In genomic region chr19:55385749-55386514, GRCh38 we compare ENCODE assay signal across 8 cellular contexts. TPM values are rescaled to one million over a fixed set of nuclear protein-coding genes. Genes with fewer than 3 reads are reported as not detected.
DNase-seq lines count a peak whose midpoint lies in the region; TF ChIP-seq lines count a peak whose summit lies in the region.

Gene RPL28, plus strand, starts transcription at chr19:55385932. Its CDS starts 426 bp downstream, at chr19:55386358.

- H3K9me3 ChIP-seq in H9 (ENCODE audit: control insufficient read depth, low read depth, low read length) (no peaks in the 10 kb centered on the region), MM.1S (replicated peaks; ENCODE audit: insufficient read depth, low read length) (no peaks in the 10 kb centered on the region), SK-N-MC (ENCODE audit: low read depth, low read length) (no peaks in the 10 kb centered on the region), suprapubic skin (no peaks in the 10 kb centered on the region)

- H2AK5ac ChIP-seq in H9 (ENCODE audit: insufficient read length, low read length) = no peak within 1 kb of the TSS

- peak within 1 kb of the TSS; percentile 98 to 100 for H3K4me3 Mint-ChIP-seq in H9
- peak within 1 kb of the TSS; percentile 97 for H3K4me3 Mint-ChIP-seq in activated naive CD4-positive, alpha-beta T cell treated with anti-CD3 and anti-CD28 coated beads, Interleukin-2, amount 10 ng/mL, durations not matched to agents 7 days and 5 days

- no peak for TF ChIP-seq EP300 in suprapubic skin (IDR thresholded peaks at IDR 0.05)

- H3K14ac ChIP-seq in H9 (ENCODE audit: insufficient read depth, low read length) = peak within 1 kb of the TSS; percentile 84

- TF ChIP-seq CTCF in H9 (conservative IDR thresholded peaks at IDR 0.05) = no peak
- no peak for TF ChIP-seq CTCF in MM.1S (IDR thresholded peaks at IDR 0.05; ENCODE audit: low read length)
- TF ChIP-seq CTCF in suprapubic skin (IDR thresholded peaks at IDR 0.05) = no peak

- H4K20me1 ChIP-seq in H9 (ENCODE audit: control insufficient read depth, insufficient read depth, insufficient read length) (peaks cover 3% of the 10 kb centered on the region), MM.1S (ENCODE audit: insufficient read depth, low read length) (peaks cover 41% of the 10 kb centered on the region)

- CTCF ChIA-PET in activated naive CD4-positive, alpha-beta T cell treated with anti-CD3 and anti-CD28 coated beads, Interleukin-2, amount 10 ng/mL, durations not matched to agents 7 days and 5 days (lab: Charles Lee) = interaction anchor here (1.0 kb wide), 1 partner anchor 19 kb away, joined by 3 read pairs; no protein-coding TSS in a partner anchor

- peak within 1 kb of the TSS; percentile 80 for H3K18ac ChIP-seq in H9 (ENCODE audit: insufficient read length, low read depth, low read length)

- peak; percentile 95 to 99 for TF ChIP-seq POLR2A in suprapubic skin (IDR thresholded peaks at IDR 0.05)

- H3K23me2 ChIP-seq in H9 (ENCODE audit: insufficient read length, low read depth, low read length, poor library complexity, severe bottlenecking) = peaks cover 28% of the 10 kb centered on the region

- no peak within 1 kb of the TSS for H2BK120ac ChIP-seq in H9 (ENCODE audit: low read depth, low read length, poor library complexity, severe bottlenecking)

- no peak within 1 kb of the TSS for H3K4ac ChIP-seq in H9 (ENCODE audit: low read depth, low read length)

- H3K4me2 ChIP-seq in H9 (ENCODE audit: insufficient read depth, insufficient read length, low read length) (peak within 1 kb of the TSS; percentile 87), MM.1S (ENCODE audit: low read depth, low read length) (peak within 1 kb of the TSS; percentile 98)

- H2BK12ac ChIP-seq in H9 (ENCODE audit: insufficient read length, low read depth, low read length) = no peak within 1 kb of the TSS

- H3K27me3 Mint-ChIP-seq in H9 (ENCODE audit: low read depth) = peaks cover 18% of the 10 kb centered on the region
- H3K27me3 Mint-ChIP-seq in activated naive CD4-positive, alpha-beta T cell treated with anti-CD3 and anti-CD28 coated beads, Interleukin-2, amount 10 ng/mL, durations not matched to agents 7 days and 5 days = no peaks in the 10 kb centered on the region

- H3F3A ChIP-seq in MM.1S (ENCODE audit: insufficient read depth, low read length) = peaks cover 68% of the 10 kb centered on the region

- H3K27ac ChIP-seq in H9 (ENCODE audit: insufficient read length, low read depth, low read length) (peak within 1 kb of the TSS; percentile 82), MM.1S (ENCODE audit: low read length) (peak within 1 kb of the TSS; percentile 85), SK-N-MC (peak within 1 kb of the TSS; percentile 94), suprapubic skin (peak within 1 kb of the TSS; percentile 81)

- peaks cover 2 to 3% of the 10 kb centered on the region in 2 experiments; a peak in 2 of 5 replicates for H3K9me3 Mint-ChIP-seq in H9
- H3K9me3 Mint-ChIP-seq in activated naive CD4-positive, alpha-beta T cell treated with anti-CD3 and anti-CD28 coated beads, Interleukin-2, amount 10 ng/mL, durations not matched to agents 7 days and 5 days = no peaks in the 10 kb centered on the region

- H3K36me3 ChIP-seq in MM.1S (replicated peaks; ENCODE audit: insufficient read depth, low read length) (peaks cover 19% of the 10 kb centered on the region), SK-N-MC (ENCODE audit: insufficient read depth, low read length) (peaks cover 42% of the 10 kb centered on the region), suprapubic skin (peaks cover 39% of the 10 kb centered on the region)

- peak within 1 kb of the TSS; percentile 99 for H2AFZ ChIP-seq in H9 (ENCODE audit: low read length)
- H2AFZ ChIP-seq in MM.1S (ENCODE audit: low read length) = peak within 1 kb of the TSS; percentile 74

- H3K27me3 ChIP-seq in H9 (ENCODE audit: insufficient read depth, low read length) (peaks cover 2% of the 10 kb centered on the region; the same call in 1 of the 2 replicates), MM.1S (replicated peaks; ENCODE audit: insufficient read depth, low read length) (no peaks in the 10 kb centered on the region), suprapubic skin (no peaks in the 10 kb centered on the region)

- H3K4me1 ChIP-seq in H9 (ENCODE audit: insufficient read depth, low read length) (peaks cover 8% of the 10 kb centered on the region), MM.1S (ENCODE audit: low read length) (peaks cover 29% of the 10 kb centered on the region), suprapubic skin (peaks cover 57% of the 10 kb centered on the region)

- H3K56ac ChIP-seq in H9 (ENCODE audit: insufficient read length, low read depth, low read length) = no peak within 1 kb of the TSS

- peaks cover 15% of the 10 kb centered on the region for H3K79me1 ChIP-seq in H9 (ENCODE audit: insufficient read depth, low read depth, low read length, poor library complexity, severe bottlenecking)

- H2BK20ac ChIP-seq in H9 (ENCODE audit: low read depth, low read length, poor library complexity, severe bottlenecking) = no peak within 1 kb of the TSS

- peak within 1 kb of the TSS; percentile 94 for H3K9ac ChIP-seq in H9 (ENCODE audit: extremely low read depth, insufficient read length, low read length)
- H3K9ac ChIP-seq in MM.1S (ENCODE audit: low read length) = peak within 1 kb of the TSS; percentile 94
- H3K9ac ChIP-seq in SK-N-MC (ENCODE audit: insufficient read length) = peak within 1 kb of the TSS; percentile 97

- H3K36me3 Mint-ChIP-seq in H9 (ENCODE audit: insufficient read depth in 1 of 3, low read depth in 3 of 3) = peaks cover 40 to 53% (median 50%) of the 10 kb centered on the region in 3 experiments
- peaks cover 60% of the 10 kb centered on the region for H3K36me3 Mint-ChIP-seq in activated naive CD4-positive, alpha-beta T cell treated with anti-CD3 and anti-CD28 coated beads, Interleukin-2, amount 10 ng/mL, durations not matched to agents 7 days and 5 days

- no peaks in the 10 kb centered on the region for H3K9me2 ChIP-seq in MM.1S (replicated peaks; ENCODE audit: insufficient read depth, low read length)

- H3K27ac Mint-ChIP-seq in H9 = peak within 1 kb of the TSS; percentile 98 to 99 (median 99)
- peak within 1 kb of the TSS; percentile 97 for H3K27ac Mint-ChIP-seq in activated naive CD4-positive, alpha-beta T cell treated with anti-CD3 and anti-CD28 coated beads, Interleukin-2, amount 10 ng/mL, durations not matched to agents 7 days and 5 days

- in situ Hi-C loops in G401 (cut with HindIII; ENCODE audit: low sequenced_read_pairs) = no loop called here

- H3K4me1 Mint-ChIP-seq in H9 = peaks cover 45 to 57% of the 10 kb centered on the region in 2 experiments
- H3K4me1 Mint-ChIP-seq in activated naive CD4-positive, alpha-beta T cell treated with anti-CD3 and anti-CD28 coated beads, Interleukin-2, amount 10 ng/mL, durations not matched to agents 7 days and 5 days = peaks cover 77% of the 10 kb centered on the region

- no CpG with 5 or more reads among the region's 65 CpGs for WGBS in H9 (ENCODE audit: extremely low coverage, insufficient read length, low lambda C conversion rate)
- whole genome bisulfite sequencing in suprapubic skin = 0% methylated on average over 64 of the region's 65 CpGs

- peaks cover 17% of the 10 kb centered on the region; the same call in 1 of the 2 replicates for H3K79me2 ChIP-seq in H9 (ENCODE audit: insufficient read depth, low read length)
- peaks cover 68% of the 10 kb centered on the region for H3K79me2 ChIP-seq in MM.1S (ENCODE audit: low read length)

- no peak within 1 kb of the TSS for H2BK15ac ChIP-seq in H9 (ENCODE audit: low read depth, low read length)

- H4K8ac ChIP-seq in H9 (replicated peaks; ENCODE audit: insufficient read length, low read depth, low read length) = no peak within 1 kb of the TSS

- H2BK5ac ChIP-seq in H9 (ENCODE audit: insufficient read length, low read length) = no peak within 1 kb of the TSS

- peak; percentile 98 for DNase-seq in G401 (ENCODE audit: low spot score)
- peak; percentile 98 for DNase-seq in H9
- DNase-seq in MM.1S = peak; percentile 99
- peak; percentile 91 for DNase-seq in SK-N-MC (ENCODE audit: low read depth, low spot score)
- DNase-seq in activated naive CD4-positive, alpha-beta T cell treated with anti-CD3 and anti-CD28 coated beads, Interleukin-2, amount 10 ng/mL, durations not matched to agents 7 days and 5 days = peak; percentile 98
- DNase-seq in germinal center (ENCODE audit: low spot score) = peak; percentile 93
- DNase-seq in non-pigmented ciliary epithelial cell (ENCODE audit: low read depth) = peak; percentile 87
- DNase-seq in suprapubic skin (ENCODE audit: low spot score in 2 of 2) = peak; percentile 99

- H3T11ph ChIP-seq in H9 (ENCODE audit: low read length) = no peak within 1 kb of the TSS

- peak within 1 kb of the TSS; percentile 91 for H3K4me3 ChIP-seq in MM.1S (ENCODE audit: low read length)
- H3K4me3 ChIP-seq in SK-N-MC = peak within 1 kb of the TSS; percentile 91
- H3K4me3 ChIP-seq in suprapubic skin = peak within 1 kb of the TSS; percentile 87

- H4K91ac ChIP-seq in H9 (ENCODE audit: insufficient read length, low read depth, low read length) = no peak within 1 kb of the TSS

- no peak within 1 kb of the TSS for H3K23ac ChIP-seq in H9 (ENCODE audit: insufficient read length, low read depth, low read length)

- H4K5ac ChIP-seq in H9 (ENCODE audit: insufficient read length, low read depth, low read length) = no peak within 1 kb of the TSS

RNA-seq across cellular contexts. Expression of gene RPL28, which starts in this region (rescaled TPM):
- 236 and 319 TPM in 2 replicates for total RNA-seq in G401 (2014; rRNA removed; shearing (Covaris generic))
- total RNA-seq in H9 (2021) (2,076 and 2,130 TPM in 2 replicates), suprapubic skin (100 to 1,000 TPM; 605 to 767 (median 714) TPM)

Comparison
In these comparisons a context has a peak if more than half of its experiments do, and no peak if none do; other contexts are left out.
1. Peak in every context shown above with its lines: DNase-seq, H3K4me3 ChIP-seq and H3K27ac ChIP-seq.